In the genomic region with DNA sequence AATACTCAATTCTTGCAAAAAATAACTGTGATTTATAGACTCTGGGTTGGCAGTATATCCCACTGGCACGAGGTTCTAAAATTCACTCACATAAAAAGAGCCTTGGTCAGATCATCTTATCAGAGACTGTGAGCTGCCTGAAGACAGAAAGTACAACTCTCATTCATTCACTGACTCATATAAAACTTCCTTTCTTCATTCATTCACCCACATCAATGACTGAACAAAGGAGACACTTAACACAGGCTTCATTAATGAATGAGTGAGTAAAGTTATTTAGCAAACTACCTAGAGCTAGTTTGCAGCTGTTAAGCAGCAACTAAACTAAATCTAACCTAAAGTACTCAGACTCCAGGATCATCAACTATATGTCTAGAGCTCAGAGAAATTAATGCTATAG, we compare ENCODE assay signal across 20 cellular contexts.
DNase-seq lines count a peak whose midpoint lies in the region; ATAC-seq, FAIRE-seq and TF ChIP-seq lines count a peak whose summit lies in the region.
"Had no signal": no experiment of that assay in that cellular context is flagged by ENCODE, and none has a peak within 500 bp of the region (broad histone marks: within the 10 kb centered on the region; RNA-seq: fewer than 3 reads in every experiment).

No MANE protein-coding gene starts in this region.

- no peaks in the 10 kb centered on the region for H3K4me1 Mint-ChIP-seq in MCF 10A (ENCODE audit: insufficient read depth, unreplicated experiment)

- H3K9me3 ChIP-seq in mammary epithelial cell (replicated peaks; ENCODE audit: insufficient read depth, low read length), result no peaks in the 10 kb centered on the region
- H3K9me3 ChIP-seq in GM12878 (replicated peaks; ENCODE audit: control insufficient read depth, insufficient read depth, low read length), result peaks cover 7% of the 10 kb centered on the region; the same call in 2 of the 3 replicates

- in situ Hi-C loops in mammary epithelial cell (cut with MboI; ENCODE audit: low sequenced_read_pairs in 2 of 2), result no loop called here
- in situ Hi-C loops in GM12878 (cut with MboI), result no loop called here

- TF ChIP-seq POLR2A in GM12892 (IDR thresholded peaks at IDR 0.05; ENCODE audit: low read depth, low read length), result no peak
- no peak for TF ChIP-seq POLR2A in GM12878 (IDR thresholded peaks at IDR 0.05; ENCODE audit: low read depth, low read length)

- H4K20me1 ChIP-seq in mammary epithelial cell (ENCODE audit: insufficient read depth, low read length) (no peaks in the 10 kb centered on the region), GM12878 (ENCODE audit: control insufficient read depth, insufficient read depth) (no peaks in the 10 kb centered on the region)

- no peak for TF ChIP-seq CTCF in mammary epithelial cell (conservative IDR thresholded peaks at IDR 0.05 in 1 of 2, IDR thresholded peaks at IDR 0.05 in 1 of 2; ENCODE audit: extremely low read depth in 1 of 2, insufficient read depth in 1 of 2, low read depth in 1 of 2, low read length in 2 of 2)
- no peak for TF ChIP-seq CTCF in MCF 10A (IDR thresholded peaks at IDR 0.05; ENCODE audit: unreplicated experiment)
- TF ChIP-seq CTCF in GM12878 (IDR thresholded peaks at IDR 0.05 in 2 of 3, conservative IDR thresholded peaks at IDR 0.05 in 1 of 3; ENCODE audit: control insufficient read depth in 2 of 3, extremely low read depth in 1 of 3, insufficient read depth in 1 of 3, low read depth in 3 of 3, low read length in 3 of 3), result no peak

- BruUV-seq in mammary epithelial cell (replicated peaks; lab: Mats Ljungman, UMichigan) (no TSS peak), MCF 10A (replicated peaks; lab: Mats Ljungman, UMichigan) (no TSS peak), GM12878 (replicated peaks; lab: Mats Ljungman, UMichigan) (no TSS peak)

- no peak overlapping the region for H3K9ac ChIP-seq in mammary epithelial cell (ENCODE audit: insufficient read depth, low read length)
- H3K9ac ChIP-seq in GM12878 (ENCODE audit: control insufficient read depth, insufficient read depth, low read length), result no peak overlapping the region
- H3K9ac ChIP-seq: GM23248 had no signal

- no peak for TF ChIP-seq EP300 in GM12878 (IDR thresholded peaks at IDR 0.05; ENCODE audit: borderline replicate concordance in 1 of 2, control insufficient read depth in 1 of 2, low read depth in 2 of 2, low read length in 2 of 2)

- POLR2A ChIA-PET in MCF 10A (lab: Yijun Ruan, JAX), result no interaction called here
- POLR2A ChIA-PET in GM12878 (lab: Charles Lee), result interaction anchor here (1.0 to 1.6 kb wide), 4 partner anchors 15 to 77 kb away, joined by 3 to 5 read pairs (median 4); no protein-coding TSS in a partner anchor

- no peak overlapping the region for H3K27ac Mint-ChIP-seq in MCF 10A (ENCODE audit: low read depth, unreplicated experiment)
- H3K27ac Mint-ChIP-seq: CD4-positive, alpha-beta memory T cell had no signal

- no peak overlapping the region for H3K4me3 Mint-ChIP-seq in MCF 10A (ENCODE audit: unreplicated experiment)
- H3K4me3 Mint-ChIP-seq: CD4-positive, alpha-beta memory T cell had no signal

- FAIRE-seq in GM12892 (lab: Jason Lieb, UNC), result peak; percentile 14
- FAIRE-seq in GM12878 (lab: Jason Lieb, UNC), result no peak
- FAIRE-seq: D721Med, G401.6, H54 had no signal

- H3K4me1 ChIP-seq in mammary epithelial cell (ENCODE audit: insufficient read depth, low read length), result no peaks in the 10 kb centered on the region
- peaks cover 22% of the 10 kb centered on the region for H3K4me1 ChIP-seq in GM12878 (ENCODE audit: control insufficient read depth, insufficient read depth, low read length)

- H3K27me3 ChIP-seq in mammary epithelial cell (ENCODE audit: insufficient read depth, low read length) (no peaks in the 10 kb centered on the region), GM12878 (replicated peaks in 1 of 2; ENCODE audit: control insufficient read depth in 2 of 2, insufficient read depth in 2 of 2, low read length in 1 of 2) (no peaks in the 10 kb centered on the region)

- CTCF ChIA-PET in mammary epithelial cell (lab: Charles Lee; ENCODE audit: low non-redundant PET), result no interaction called here
- CTCF ChIA-PET in MCF 10A (lab: Yijun Ruan, JAX), result interaction anchor here (0.6 kb wide), 1 partner anchor 43 kb away, joined by 3 read pairs; no protein-coding TSS in a partner anchor
- CTCF ChIA-PET in GM12878 (lab: Yijun Ruan, JAX), result interaction anchor here (1.5 to 2.2 kb wide), 2 partner anchors 27 to 77 kb away, joined by 4 to 5 read pairs; no protein-coding TSS in a partner anchor

- H3K4me3 ChIP-seq in mammary epithelial cell (replicated peaks in 1 of 3; ENCODE audit: insufficient read depth in 1 of 3, low read depth in 2 of 3, low read length in 3 of 3), result no peak overlapping the region
- H3K4me3 ChIP-seq in GM12878, result no peak overlapping the region
- H3K4me3 ChIP-seq: GM23248 had no signal

- RAD21 ChIA-PET in GM12878 (lab: Charles Lee; ENCODE audit: unreplicated experiment), result interaction anchor here (1.0 to 2.9 kb wide), 5 partner anchors 17 to 325 kb away, joined by 3 to 16 read pairs (median 10); no protein-coding TSS in a partner anchor

- H2AFZ ChIP-seq in mammary epithelial cell (ENCODE audit: low read depth, low read length), result no peak overlapping the region
- H2AFZ ChIP-seq in GM12878 (ENCODE audit: control insufficient read depth, low read depth, low read length), result no peak overlapping the region
- H2AFZ ChIP-seq: GM23248 had no signal

- H3K79me2 ChIP-seq in mammary epithelial cell (ENCODE audit: insufficient read depth, low read length), result no peaks in the 10 kb centered on the region
- H3K79me2 ChIP-seq in GM12878 (ENCODE audit: control insufficient read depth, insufficient read depth, low read length), result no peaks in the 10 kb centered on the region; the same call in 1 of the 2 replicates

- SMC1A ChIA-PET in GM12878 (lab: Charles Lee; ENCODE audit: uncharacterized antibody, unreplicated experiment), result interaction anchor here (0.6 to 5.9 kb wide), 13 partner anchors 13 to 282 kb away, joined by 3 to 37 read pairs (median 7); no protein-coding TSS in a partner anchor

- H3K27me3 Mint-ChIP-seq in MCF 10A (ENCODE audit: insufficient read depth, unreplicated experiment), result no peaks in the 10 kb centered on the region
- H3K27me3 Mint-ChIP-seq: CD4-positive, alpha-beta memory T cell had no signal

- dilution Hi-C loops in mammary epithelial cell (cut with HindIII; ENCODE audit: low sequenced_read_pairs), result loop anchor here (25.0 kb wide), 1 partner anchor 103 kb away; no protein-coding TSS in a partner anchor

- ATAC-seq in GM12878 (peak; percentile 37), GM21390 (IDR thresholded peaks at IDR 0.05; ENCODE audit: unreplicated experiment) (no peak), GM19463 (IDR thresholded peaks at IDR 0.05; ENCODE audit: unreplicated experiment) (no peak)
- ATAC-seq: HCT116 had no signal

- 91% methylated on average over 1 of the region's 1 CpG for WGBS in mammary epithelial cell (ENCODE audit: low coverage, missing lambda C conversion rate)
- 100% methylated on average over 1 of the region's 1 CpG for WGBS in GM12878 (ENCODE audit: insufficient coverage, insufficient replicate concordance, low lambda C conversion rate, missing lambda C conversion rate)

- no peak for TF ChIP-seq RAD21 in GM12878 (IDR thresholded peaks at IDR 0.05; ENCODE audit: insufficient read depth, low read depth, low read length)

- intact Hi-C loops in mammary epithelial cell (cut with micrococcal nuclease), result no loop called here
- intact Hi-C loops in MCF 10A (cut with micrococcal nuclease), result no loop called here
- intact Hi-C loops in GM12878 (cut with micrococcal nuclease; ENCODE audit: unreplicated experiment), result no loop called here

- H3K4me2 ChIP-seq in mammary epithelial cell (ENCODE audit: insufficient read depth, low read depth, low read length), result no peak overlapping the region
- H3K4me2 ChIP-seq in GM12878 (ENCODE audit: control insufficient read depth, insufficient read depth), result no peak overlapping the region

- H3K27ac ChIP-seq in mammary epithelial cell (ENCODE audit: insufficient read depth, low read depth, low read length) (no peak overlapping the region), GM12878 (ENCODE audit: control insufficient read depth, insufficient read depth) (no peak overlapping the region)
- H3K27ac ChIP-seq: C4-2B, GM23248 had no signal

- H3K36me3 ChIP-seq in mammary epithelial cell (ENCODE audit: insufficient read depth, low read length) (no peaks in the 10 kb centered on the region), GM12878 (ENCODE audit: control insufficient read depth in 2 of 2, insufficient read depth in 2 of 2, low read length in 1 of 2) (no peaks in the 10 kb centered on the region)

- no peaks in the 10 kb centered on the region for H3K36me3 Mint-ChIP-seq in MCF 10A (ENCODE audit: insufficient read depth, unreplicated experiment)

- H3K9me3 Mint-ChIP-seq in MCF 10A (ENCODE audit: unreplicated experiment), result no peaks in the 10 kb centered on the region

- DNase-seq in mammary epithelial cell (peak; percentile 7), MCF 10A (ENCODE audit: unreplicated experiment) (no peak), GM12892 (ENCODE audit: insufficient read length) (no peak), GM12878 (ENCODE audit: low read depth, low spot score) (no peak), NCI-H526 (lab: John Stamatoyannopoulos, UW) (no peak)
- DNase-seq: ACHN; CD4-positive, alpha-beta memory T cell; COR-L47; DMS153; DMS79 treated with DMSO at 0.1 percent for 48 hours; EL; GM23248; IMR-90 had no signal

TF ChIP-seq in GM12878, 131 proteins besides CTCF, POLR2A, EP300 and RAD21 (continues in another document):
- TF ChIP-seq, protein P1, sequence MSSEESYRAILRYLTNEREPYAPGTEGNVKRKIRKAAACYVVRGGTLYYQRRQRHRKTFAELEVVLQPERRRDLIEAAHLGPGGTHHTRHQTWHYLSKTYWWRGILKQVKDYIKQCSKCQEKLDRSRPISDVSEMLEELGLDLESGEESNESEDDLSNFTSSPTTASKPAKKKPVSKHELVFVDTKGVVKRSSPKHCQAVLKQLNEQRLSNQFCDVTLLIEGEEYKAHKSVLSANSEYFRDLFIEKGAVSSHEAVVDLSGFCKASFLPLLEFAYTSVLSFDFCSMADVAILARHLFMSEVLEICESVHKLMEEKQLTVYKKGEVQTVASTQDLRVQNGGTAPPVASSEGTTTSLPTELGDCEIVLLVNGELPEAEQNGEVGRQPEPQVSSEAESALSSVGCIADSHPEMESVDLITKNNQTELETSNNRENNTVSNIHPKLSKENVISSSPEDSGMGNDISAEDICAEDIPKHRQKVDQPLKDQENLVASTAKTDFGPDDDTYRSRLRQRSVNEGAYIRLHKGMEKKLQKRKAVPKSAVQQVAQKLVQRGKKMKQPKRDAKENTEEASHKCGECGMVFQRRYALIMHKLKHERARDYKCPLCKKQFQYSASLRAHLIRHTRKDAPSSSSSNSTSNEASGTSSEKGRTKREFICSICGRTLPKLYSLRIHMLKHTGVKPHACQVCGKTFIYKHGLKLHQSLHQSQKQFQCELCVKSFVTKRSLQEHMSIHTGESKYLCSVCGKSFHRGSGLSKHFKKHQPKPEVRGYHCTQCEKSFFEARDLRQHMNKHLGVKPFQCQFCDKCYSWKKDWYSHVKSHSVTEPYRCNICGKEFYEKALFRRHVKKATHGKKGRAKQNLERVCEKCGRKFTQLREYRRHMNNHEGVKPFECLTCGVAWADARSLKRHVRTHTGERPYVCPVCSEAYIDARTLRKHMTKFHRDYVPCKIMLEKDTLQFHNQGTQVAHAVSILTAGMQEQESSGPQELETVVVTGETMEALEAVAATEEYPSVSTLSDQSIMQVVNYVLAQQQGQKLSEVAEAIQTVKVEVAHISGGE (CRISPR knock-in tag; IDR thresholded peaks at IDR 0.05), result no peak
